In the genomic region with DNA sequence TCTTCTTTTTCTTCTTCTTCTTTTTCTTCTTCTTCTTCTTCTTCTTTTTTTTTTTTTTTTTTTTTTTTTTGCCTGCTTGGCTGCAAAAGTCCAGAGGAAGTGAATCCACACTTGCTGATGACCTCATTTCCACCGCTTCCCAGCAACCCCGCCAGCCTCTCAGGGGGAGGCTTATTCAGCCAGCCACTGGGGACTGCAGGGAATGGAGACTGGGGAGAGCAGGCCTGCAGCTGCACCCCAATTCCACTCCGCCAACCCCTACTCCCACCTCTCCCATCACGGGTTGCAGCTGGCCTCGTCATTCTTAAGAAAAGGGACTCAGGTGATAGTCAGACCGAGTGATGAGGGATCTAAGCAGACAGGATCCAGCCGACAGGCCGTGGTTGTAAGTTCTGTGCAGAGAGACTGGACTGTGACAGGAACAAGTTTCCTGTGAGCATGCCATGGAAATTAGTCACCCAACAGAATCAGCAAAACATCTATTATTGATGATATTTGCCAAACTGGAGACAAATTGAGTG, we compare ENCODE assay signal across 10 cellular contexts. TPM values are rescaled to one million over a fixed set of nuclear protein-coding genes. Genes with fewer than 3 reads are reported as not detected.
DNase-seq lines count a peak whose midpoint lies in the region; ATAC-seq, FAIRE-seq and TF ChIP-seq lines count a peak whose summit lies in the region.
"Had no signal": no experiment of that assay in that cellular context is flagged by ENCODE, and none has a peak within 500 bp of the region (broad histone marks: within the 10 kb centered on the region; RNA-seq: fewer than 3 reads in every experiment).

No MANE protein-coding gene starts in this region.

- ATAC-seq in HG02588 (IDR thresholded peaks at IDR 0.05; ENCODE audit: unreplicated experiment): peak; percentile 27
- peak; percentile 62; the same call in 2 of the 3 replicates for ATAC-seq in RWPE2 (ENCODE audit: low read depth)

- H3K9me3 ChIP-seq in RWPE2 (ENCODE audit: severe bottlenecking): no peaks in the 10 kb centered on the region
- no peaks in the 10 kb centered on the region for H3K9me3 ChIP-seq in cardiac muscle cell (ENCODE audit: low read depth)

- no peak for FAIRE-seq in GM12891 (lab: Jason Lieb, UNC)
- FAIRE-seq: TTC549 had no signal

- H3K27me3 ChIP-seq in RWPE2 (ENCODE audit: insufficient read depth, poor library complexity, severe bottlenecking): no peaks in the 10 kb centered on the region
- no peaks in the 10 kb centered on the region for H3K27me3 ChIP-seq in cardiac muscle cell

- TF ChIP-seq CTCF in RWPE2 (IDR thresholded peaks at IDR 0.05; ENCODE audit: poor library complexity, severe bottlenecking) (no peak), cardiac muscle cell (IDR thresholded peaks at IDR 0.05; ENCODE audit: low read depth, low read length) (no peak)

- no peaks in the 10 kb centered on the region for H3K36me3 ChIP-seq in RWPE2 (ENCODE audit: low read depth)
- H3K36me3 ChIP-seq in cardiac muscle cell: no peaks in the 10 kb centered on the region

- peak overlapping the region; percentile 53 for H3K27ac ChIP-seq in RWPE2 (ENCODE audit: poor library complexity, severe bottlenecking)
- peak overlapping the region; percentile 22 for H3K27ac ChIP-seq in cardiac muscle cell

- H3K4me1 ChIP-seq in RWPE2 (ENCODE audit: insufficient read depth, poor library complexity, severe bottlenecking): peaks cover 12% of the 10 kb centered on the region
- peaks cover 30% of the 10 kb centered on the region for H3K4me1 ChIP-seq in cardiac muscle cell (ENCODE audit: low read depth)

- TF ChIP-seq POLR2A in GM12891 (IDR thresholded peaks at IDR 0.05; ENCODE audit: low read depth, low read length): no peak

- in situ Hi-C loops in ACHN (cut with HindIII; ENCODE audit: low pct_ligation_motif_present, low pct_unique_long_range_greater_than_20kb, low sequenced_read_pairs): no loop called here

- H3K4me3 ChIP-seq in RWPE2 (ENCODE audit: severe bottlenecking) (no peak overlapping the region), cardiac muscle cell (no peak overlapping the region)

- DNase-seq in ACHN: peak; percentile 10
- DNase-seq in RWPE2 (ENCODE audit: low spot score): no peak
- peak in 1 of 2 donors; percentile 83 for DNase-seq in cardiac muscle cell (ENCODE audit: low read depth in 1 of 2, low spot score in 1 of 2)
- peak; percentile 54 for DNase-seq in retina
- DNase-seq in GOT3 (lab: John Stamatoyannopoulos, UW): no peak
- DNase-seq in activated naive CD4-positive, alpha-beta T cell treated with anti-CD3 and anti-CD28 coated beads, Interleukin-2, amount 50 U/mL, for 16 hours: no peak
- DNase-seq in GM12891 (ENCODE audit: insufficient read length, low spot score): no peak
- DNase-seq: CD4-positive, CD25-positive, alpha-beta regulatory T cell had no signal

TF ChIP-seq in GM12891, 5 proteins besides CTCF, POLR2A, EP300 and RAD21:
- TF ChIP-seq TAF1 (IDR thresholded peaks at IDR 0.05; ENCODE audit: low read depth, low read length) (no peak), SPI1 (IDR thresholded peaks at IDR 0.05; ENCODE audit: low read depth, low read length) (no peak), POU2F2 (IDR thresholded peaks at IDR 0.05; ENCODE audit: low read depth, low read length) (no peak), POLR2AphosphoS5 (IDR thresholded peaks at IDR 0.05; ENCODE audit: low read depth, low read length) (no peak), PAX5 (IDR thresholded peaks at IDR 0.05; ENCODE audit: insufficient read depth, low read length, severe bottlenecking) (no peak)
TF ChIP-seq in GM12891: peak in this region for 0.

RNA-seq across cellular contexts. Expression of a gene that starts 59.0 kb away (rescaled TPM):
- 217 and 503 TPM in 2 replicates for total RNA-seq in cardiac muscle cell
- 148 and 289 TPM in 2 replicates for polyA plus RNA-seq in cardiac muscle cell
- 25.2 TPM for polyA plus RNA-seq in GM12891 (2012; ENCODE audit: low read depth, missing spikeins)

Comparison
In these comparisons a context has a peak if more than half of its experiments do, and no peak if none do; other contexts are left out.
1. DNase-seq: peak in ACHN (single experiment) and retina (single experiment); none in RWPE2 (single experiment), GOT3 (single experiment), activated naive CD4-positive, alpha-beta T cell treated with anti-CD3 and anti-CD28 coated beads, Interleukin-2, amount 50 U/mL, for 16 hours (single experiment) and GM12891 (single experiment).